ENCODE assay signal across 31 cellular contexts in the genomic region with DNA sequence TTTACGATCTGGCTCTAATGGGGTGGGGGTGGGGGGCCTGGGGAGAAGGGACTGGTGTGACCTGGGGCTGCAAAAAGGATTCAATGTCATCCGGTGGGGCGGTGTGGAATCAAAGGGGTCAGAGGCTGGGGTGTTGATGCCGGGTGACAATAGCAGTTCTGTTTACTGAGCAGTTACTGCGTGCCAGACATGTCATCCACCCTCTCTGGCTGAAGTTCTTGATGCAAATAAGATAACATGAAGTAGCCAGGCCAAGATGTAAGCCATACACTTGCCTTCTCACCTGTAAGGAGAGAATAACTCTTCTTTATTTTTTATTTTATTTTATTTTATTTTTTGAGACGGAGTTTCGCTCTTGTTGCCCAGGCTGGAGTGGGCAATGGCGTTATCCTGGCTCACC.
"Had no signal": no experiment of that assay in that cellular context is flagged by ENCODE, and none has a peak within 500 bp of the region (broad histone marks: within the 10 kb centered on the region; RNA-seq: fewer than 3 reads in every experiment).

No MANE protein-coding gene starts in this region.

- ATAC-seq: activated CD8-positive, alpha-beta T cell treated with anti-CD3 and anti-CD28 coated beads for 36 hours; activated T-cell treated with anti-CD3 and anti-CD28 coated beads, Interleukin-2, amount 50 U/mL, for 72 hours; activated T-helper 17 cell treated with anti-CD3 and anti-CD28 coated beads, Interleukin-2, amount 50 U/mL, for 72 hours; Right ventricle myocardium inferior had no signal

- DNase-seq: activated CD4-positive, alpha-beta T cell treated with anti-CD3 and anti-CD28 coated beads, Interleukin-2, amount 10 ng/mL, durations not matched to agents 24 days and 14 days; activated CD4-positive, alpha-beta T cell treated with anti-CD3 and anti-CD28 coated beads, Interleukin-2, amount 50 U/mL, for 4 hours; activated CD8-positive, alpha-beta T cell treated with anti-CD3 and anti-CD28 coated beads for 36 hours; activated effector memory CD4-positive, alpha-beta T cell treated with anti-CD3 and anti-CD28 coated beads, Interleukin-2, amount 50 U/mL, for 16 hours; activated naive CD4-positive, alpha-beta T cell; activated naive CD4-positive, alpha-beta T cell treated with anti-CD3 and anti-CD28 coated beads, Interleukin-2, amount 50 U/mL, for 16 hours; activated naive CD8-positive, alpha-beta T cell treated with anti-CD3 and anti-CD28 coated beads for 36 hours; activated T-cell treated with anti-CD3 and anti-CD28 coated beads, Interleukin-2, amount 50 U/mL, for 1 hour; activated T-cell treated with anti-CD3 and anti-CD28 coated beads, Interleukin-2, amount 50 U/mL, for 72 hours; amniotic stem cell; aorta; brain microvascular endothelial cell; Kasumi-1; KBM-7; MM.1S; MV-4-11; NCI-H1092; NCI-H1436 treated with DMSO at 0.1 percent for 48 hours; NCI-H1694 treated with DMSO at 0.1 percent for 48 hours; NCI-H2029; NCI-H345; NCI-H524 treated with DMSO at 0.1 percent for 48 hours; PC-9; SJCRH30; T1000 had no signal

- H3K4me3 ChIP-seq: PC-9, SJCRH30, SK-N-MC had no signal

- H3K27ac ChIP-seq: brain microvascular endothelial cell, PC-9, RWPE1, SJCRH30, SK-N-MC had no signal

- FAIRE-seq: RCC 7860, TTC549 had no signal

- H2AFZ ChIP-seq: PC-9 had no signal

- H3K36me3 ChIP-seq: brain microvascular endothelial cell, SJCRH30 had no signal

- H3K4me2 ChIP-seq: PC-9 had no signal

- H3K4me1 ChIP-seq: SJCRH30 had no signal

- H3K9me3 ChIP-seq: SJCRH30 had no signal
